ENCODE assay signal across 1 cellular context in genomic region chr3:159762981-159763465, GRCh38.
TF ChIP-seq lines count a peak whose summit lies in the region.

No MANE protein-coding gene starts in this region.

TF ChIP-seq in HCT116, 20 proteins besides CTCF, POLR2A, EP300 and RAD21 (continued from another document):
- TF ChIP-seq ZBTB33 (IDR thresholded peaks at IDR 0.05; ENCODE audit: extremely low read depth, insufficient replicate concordance, low read length), result no peak
- TF ChIP-seq MAX (IDR thresholded peaks at IDR 0.05), result no peak
- no peak for TF ChIP-seq JUND (IDR thresholded peaks at IDR 0.05)
TF ChIP-seq in HCT116: peak in this region for 0.
